In genomic region chr16:10743227-10743609, GRCh38 we compare ENCODE assay signal across 8 cellular contexts. TPM values are rescaled to one million over a fixed set of nuclear protein-coding genes. Genes with fewer than 3 reads are reported as not detected.
DNase-seq lines count a peak whose midpoint lies in the region; ATAC-seq and TF ChIP-seq lines count a peak whose summit lies in the region.

No MANE protein-coding gene starts in this region.

- in situ Hi-C loops in ACHN (cut with HindIII; ENCODE audit: low pct_ligation_motif_present, low pct_unique_long_range_greater_than_20kb, low sequenced_read_pairs): loop anchor here (25.0 kb wide), 2 partner anchors 194 to 231 kb away; partner anchors contain the start of genes CLEC16A and DEXI

- H3K9ac ChIP-seq in SU-DHL-6 (ENCODE audit: low read length): peak overlapping the region; percentile 78

- intact Hi-C loops in sigmoid colon (cut with DNase I): loop anchor here (10.0 kb wide), 4 partner anchors 358 to 1648 kb away; partner anchors contain the start of genes ATF7IP2, HAPSTR1, RMI2 and SOCS1

- H3K9me3 ChIP-seq in SU-DHL-6 (ENCODE audit: insufficient read depth, low read length) (no peaks in the 10 kb centered on the region), sigmoid colon (no peaks in the 10 kb centered on the region)

- no peak for TF ChIP-seq EP300 in sigmoid colon (IDR thresholded peaks at IDR 0.05)

- H2AFZ ChIP-seq in SU-DHL-6 (ENCODE audit: low read depth, low read length, severe bottlenecking): peak overlapping the region; percentile 89

- no peak for DNase-seq in GM12865 (ENCODE audit: low read depth)
- DNase-seq in fibroblast of the aortic adventitia (ENCODE audit: low read depth): no peak
- DNase-seq in sigmoid colon: no peak
- DNase-seq in ACHN: no peak

- TF ChIP-seq CTCF in GM12865 (IDR thresholded peaks at IDR 0.05; ENCODE audit: insufficient read depth, low read depth, low read length, missing control alignments): no peak
- TF ChIP-seq CTCF in SU-DHL-6 (IDR thresholded peaks at IDR 0.05; ENCODE audit: insufficient read depth, low read length, poor library complexity, severe bottlenecking): no peak
- TF ChIP-seq CTCF in fibroblast of the aortic adventitia (IDR thresholded peaks at IDR 0.05; ENCODE audit: insufficient read depth, low read length): no peak
- no peak for TF ChIP-seq CTCF in sigmoid colon (IDR thresholded peaks at IDR 0.05)

- H3K9me2 ChIP-seq in SU-DHL-6 (replicated peaks; ENCODE audit: insufficient read depth, low read length): no peaks in the 10 kb centered on the region

- peak overlapping the region; percentile 89 for H3K4me2 ChIP-seq in SU-DHL-6 (ENCODE audit: low read depth, low read length, poor library complexity, severe bottlenecking)

- ATAC-seq in HG03025 (IDR thresholded peaks at IDR 0.05; ENCODE audit: low FRiP score, unreplicated experiment): no peak
- no peak for ATAC-seq in GM19023 (IDR thresholded peaks at IDR 0.05; ENCODE audit: unreplicated experiment)
- ATAC-seq in HG02571 (IDR thresholded peaks at IDR 0.05; ENCODE audit: unreplicated experiment): no peak

- H3K27me3 ChIP-seq in SU-DHL-6 (ENCODE audit: low read length): no peaks in the 10 kb centered on the region
- no peaks in the 10 kb centered on the region for H3K27me3 ChIP-seq in sigmoid colon

- H3F3A ChIP-seq in SU-DHL-6 (ENCODE audit: insufficient read depth): peaks cover 12% of the 10 kb centered on the region

- peak overlapping the region; percentile 84 for H3K4me3 ChIP-seq in GM12865 (ENCODE audit: low read depth, low read length)
- peak overlapping the region; percentile 71 for H3K4me3 ChIP-seq in SU-DHL-6 (ENCODE audit: insufficient read depth, low read length, poor library complexity, severe bottlenecking)
- peak overlapping the region; percentile 76 for H3K4me3 ChIP-seq in fibroblast of the aortic adventitia (ENCODE audit: low read depth, low read length)
- H3K4me3 ChIP-seq in sigmoid colon: peak overlapping the region in 3 of 4 donors; percentile 56 to 67 (median 63)

- peak overlapping the region; percentile 82 for H3K27ac ChIP-seq in SU-DHL-6 (ENCODE audit: low read depth, low read length)
- H3K27ac ChIP-seq in sigmoid colon: peak overlapping the region; percentile 94 to 97 (median 96)

- peaks cover 14% of the 10 kb centered on the region; the same call in 1 of the 2 replicates for H3K79me2 ChIP-seq in SU-DHL-6 (ENCODE audit: insufficient read depth, low read length)

- 31 to 33% methylated on average over 5 of the region's 5 CpGs for WGBS in sigmoid colon, 2 donors

- peaks cover 0 to 52% (median 44%) of the 10 kb centered on the region in 4 donors for H3K4me1 ChIP-seq in sigmoid colon

- TF ChIP-seq POLR2A in sigmoid colon (IDR thresholded peaks at IDR 0.05): no peak

- H3K36me3 ChIP-seq in SU-DHL-6 (ENCODE audit: low read length) (no peaks in the 10 kb centered on the region; the same call in 1 of the 2 replicates), sigmoid colon (peaks cover 0 to 13% (median 11%) of the 10 kb centered on the region in 4 donors)

- no peaks in the 10 kb centered on the region for H4K20me1 ChIP-seq in SU-DHL-6 (ENCODE audit: low read depth, low read length)

RNA-seq across cellular contexts. Expression of gene NUBP1, which starts 0.4 kb away (rescaled TPM):
- total RNA-seq in fibroblast of the aortic adventitia (ENCODE audit: low replicate concordance): 9.7 and 17.2 TPM in 2 replicates
- total RNA-seq in sigmoid colon: 10 to 100 TPM; 26.3 to 32.9 (median 31.4) TPM
- polyA plus RNA-seq in sigmoid colon: 10 to 100 TPM; 34.2 to 37.6 (median 36.6) TPM

RNA-seq across cellular contexts. Expression of gene TEKT5, which starts 48.5 kb away (rescaled TPM):
- total RNA-seq in fibroblast of the aortic adventitia (ENCODE audit: low replicate concordance) (0.09 TPM in 1 of 2 replicates, not detected in the other), sigmoid colon (1 to 10 TPM in 1 of 4 donors, under 1 TPM in 1, not detected in 2; 0.83 to 2.1 TPM)
- under 1 TPM in 1 of 3 donors, not detected in 2; 0.09 TPM for polyA plus RNA-seq in sigmoid colon
